In genomic region chr22:45885171-45885840, GRCh38 we compare ENCODE assay signal across 11 cellular contexts.
"Had no signal": no experiment of that assay in that cellular context is flagged by ENCODE, and none has a peak within 500 bp of the region (broad histone marks: within the 10 kb centered on the region; RNA-seq: fewer than 3 reads in every experiment).

No MANE protein-coding gene starts in this region.

- H3K4me1 ChIP-seq: psoas muscle had no signal

- DNase-seq: activated CD4-positive, CD25-positive, alpha-beta regulatory T cell; activated gamma-delta T cell treated with Interleukin-2 at 50 U/mL for 16 hours; activated T-cell treated with anti-CD3 and anti-CD28 coated beads, Interleukin-2, amount 50 U/mL, for 4 hours; effector memory CD4-positive, alpha-beta T cell; natural killer cell; occipital lobe; stimulated activated CD4-positive, alpha-beta T cell treated with anti-CD3 and anti-CD28 coated beads, Interleukin-15, amount 100 ng/mL, for 24 hours had no signal

- H3K27ac ChIP-seq: coronary artery, psoas muscle, SK-N-MC, thyroid gland had no signal

- ATAC-seq: activated T-cell treated with anti-CD3 and anti-CD28 coated beads, Interleukin-2, amount 50 U/mL, for 4 hours; natural killer cell; psoas muscle had no signal

- H3K27me3 ChIP-seq: thyroid gland had no signal

- H3K9me3 ChIP-seq: psoas muscle, thyroid gland had no signal

- H3K36me3 ChIP-seq: thyroid gland had no signal

- H3K4me3 ChIP-seq: coronary artery, psoas muscle, SK-N-MC, thyroid gland had no signal
